In the genomic region with DNA sequence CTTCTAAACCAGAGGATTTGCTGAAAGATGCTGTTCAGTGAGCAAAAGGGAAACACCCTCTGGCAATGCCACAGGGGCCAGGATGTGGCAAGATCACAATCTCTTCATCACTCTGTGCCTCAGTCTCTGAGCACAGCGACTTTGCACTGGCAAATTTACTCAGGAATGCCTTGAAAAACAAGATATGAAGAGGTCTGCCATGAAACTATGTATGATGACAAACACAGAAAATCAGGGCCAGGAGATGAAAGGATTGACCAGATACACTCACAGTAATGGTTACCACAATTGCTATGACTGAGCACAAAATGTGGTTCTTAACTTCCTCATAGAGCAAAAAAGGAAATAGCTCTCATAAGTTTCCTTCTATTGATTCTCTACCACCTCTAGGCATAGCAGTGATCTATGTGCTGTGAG, we compare ENCODE assay signal across 9 cellular contexts. TPM values are rescaled to one million over a fixed set of nuclear protein-coding genes. Genes with fewer than 3 reads are reported as not detected.
DNase-seq lines count a peak whose midpoint lies in the region; ATAC-seq, FAIRE-seq and TF ChIP-seq lines count a peak whose summit lies in the region.
"Had no signal": no experiment of that assay in that cellular context is flagged by ENCODE, and none has a peak within 500 bp of the region (broad histone marks: within the 10 kb centered on the region; RNA-seq: fewer than 3 reads in every experiment).

No MANE protein-coding gene starts in this region.

- TF ChIP-seq POLR2A in thyroid gland (IDR thresholded peaks at IDR 0.05) = no peak

- no TSS peak for BruUV-seq in PC-3 (replicated peaks; lab: Mats Ljungman, UMichigan)

- peaks cover 58% of the 10 kb centered on the region for H3K4me1 Mint-ChIP-seq in activated naive CD4-positive, alpha-beta T cell treated with anti-CD3 and anti-CD28 coated beads for 36 hours (ENCODE audit: low read depth)

- no peak overlapping the region for H3K9ac ChIP-seq in PC-3 (ENCODE audit: low read length)
- H3K9ac ChIP-seq: KMS-11 had no signal

- DNase-seq in GM18507 (ENCODE audit: extremely low spot score, insufficient read length, low read depth) = no peak
- DNase-seq in PC-3 = peak; percentile 53
- peak; percentile 77 for DNase-seq in activated naive CD4-positive, alpha-beta T cell treated with anti-CD3 and anti-CD28 coated beads for 36 hours
- peak; percentile 24 to 28 for DNase-seq in stimulated activated CD4-positive, alpha-beta T cell treated with anti-CD3 and anti-CD28 coated beads, Interleukin-2, amount 100 ng/mL, for 48 hours
- no peak for DNase-seq in thyroid gland
- no peak for DNase-seq in urothelium cell line (ENCODE audit: low spot score)
- DNase-seq in GM19240 (ENCODE audit: insufficient read length, low spot score) = no peak

- H3K4me1 ChIP-seq in PC-3 (ENCODE audit: insufficient read depth, low read length) (peaks cover 20% of the 10 kb centered on the region), thyroid gland (peaks cover 0 to 8% of the 10 kb centered on the region in 2 donors)

- FAIRE-seq in GM18507 (lab: Jason Lieb, UNC) (peak; percentile 74), urothelium cell line (lab: Jason Lieb, UNC) (no peak)

- H3K9me2 ChIP-seq in PC-3 (replicated peaks; ENCODE audit: low read length) = no peaks in the 10 kb centered on the region

- H3K4me3 ChIP-seq in PC-3 (ENCODE audit: low read length) (no peak overlapping the region), thyroid gland (replicated peaks in 1 of 3) (no peak overlapping the region)

- H4K20me1 ChIP-seq in PC-3 (ENCODE audit: low read length) = no peaks in the 10 kb centered on the region

- H3K4me2 ChIP-seq in PC-3 (ENCODE audit: low read length) = no peak overlapping the region
- H3K4me2 ChIP-seq: KMS-11 had no signal

- 71 to 90% methylated on average over 1 of the region's 1 CpG for WGBS in thyroid gland, 2 donors

- CTCF ChIA-PET in PC-3 (lab: Charles Lee) = no interaction called here
- CTCF ChIA-PET in activated naive CD4-positive, alpha-beta T cell treated with anti-CD3 and anti-CD28 coated beads for 36 hours (lab: Charles Lee) = interaction anchor here (0.6 to 0.9 kb wide), 2 partner anchors 10 to 51 kb away, joined by 3 to 4 read pairs; no protein-coding TSS in a partner anchor

- peak overlapping the region; percentile 46 for H3K4me3 Mint-ChIP-seq in activated naive CD4-positive, alpha-beta T cell treated with anti-CD3 and anti-CD28 coated beads for 36 hours

- H2AFZ ChIP-seq in PC-3 (ENCODE audit: low read length) = no peak overlapping the region

- no peaks in the 10 kb centered on the region for H3K9me3 ChIP-seq in PC-3 (ENCODE audit: low read length)
- no peaks in the 10 kb centered on the region for H3K9me3 ChIP-seq in thyroid gland

- H3K36me3 ChIP-seq in PC-3 (ENCODE audit: low read depth, low read length) = peaks cover 5% of the 10 kb centered on the region; the same call in 1 of the 2 replicates
- H3K36me3 ChIP-seq in thyroid gland = no peaks in the 10 kb centered on the region

- ATAC-seq in HG02852 (IDR thresholded peaks at IDR 0.05; ENCODE audit: unreplicated experiment) = peak; percentile 77
- ATAC-seq in PC-3 = no peak

- H3K9me3 Mint-ChIP-seq in activated naive CD4-positive, alpha-beta T cell treated with anti-CD3 and anti-CD28 coated beads for 36 hours = no peaks in the 10 kb centered on the region

- no peaks in the 10 kb centered on the region for H3F3A ChIP-seq in PC-3 (ENCODE audit: low read length, unreplicated experiment)

- POLR2A ChIA-PET in PC-3 (lab: Charles Lee; ENCODE audit: unreplicated experiment) = interaction anchor here (0.6 kb wide), 2 partner anchors 44 to 311 kb away, joined by 3 to 4 read pairs; no protein-coding TSS in a partner anchor

- peaks cover 29% of the 10 kb centered on the region for H3K79me2 ChIP-seq in PC-3 (ENCODE audit: low read length)

- peak overlapping the region; percentile 34 for H3K27ac ChIP-seq in PC-3 (ENCODE audit: low read length)
- no peak overlapping the region for H3K27ac ChIP-seq in thyroid gland
- H3K27ac ChIP-seq: KMS-11 had no signal

- H3K27me3 ChIP-seq in PC-3 (ENCODE audit: low read length) (no peaks in the 10 kb centered on the region), thyroid gland (no peaks in the 10 kb centered on the region)

- TF ChIP-seq CTCF in PC-3 (conservative IDR thresholded peaks at IDR 0.05; ENCODE audit: low read depth, low read length) (no peak), thyroid gland (IDR thresholded peaks at IDR 0.05) (no peak)

- peaks cover 8% of the 10 kb centered on the region for H3K36me3 Mint-ChIP-seq in activated naive CD4-positive, alpha-beta T cell treated with anti-CD3 and anti-CD28 coated beads for 36 hours (ENCODE audit: low read depth)

- peak overlapping the region; percentile 87 for H3K27ac Mint-ChIP-seq in activated naive CD4-positive, alpha-beta T cell treated with anti-CD3 and anti-CD28 coated beads for 36 hours

- intact Hi-C loops in PC-3 (cut with micrococcal nuclease) = loop anchor here (10.0 kb wide), 1 partner anchor 362 kb away; a partner anchor contains a TSS
- intact Hi-C loops in activated naive CD4-positive, alpha-beta T cell treated with anti-CD3 and anti-CD28 coated beads for 36 hours (cut with micrococcal nuclease) = loop anchor here (5.0 to 10.0 kb wide), 3 partner anchors 552 to 1348 kb away; a partner anchor contains a TSS
- intact Hi-C loops in thyroid gland (cut with DNase I) = loop anchor here (10.0 kb wide), 1 partner anchor 72 kb away; a partner anchor contains a TSS

- no peaks in the 10 kb centered on the region for H3K27me3 Mint-ChIP-seq in activated naive CD4-positive, alpha-beta T cell treated with anti-CD3 and anti-CD28 coated beads for 36 hours (ENCODE audit: low read depth)

RNA-seq across cellular contexts. Expression of a gene that starts 5.8 kb away (rescaled TPM):
- total RNA-seq in PC-3 (2014; rRNA removed) (17.0 and 20.2 TPM in 2 replicates), thyroid gland (10 to 100 TPM; 14.4 to 28.5 (median 26.1) TPM)
- 10 to 100 TPM; 10.9 to 13.2 TPM for total RNA-seq in activated naive CD4-positive, alpha-beta T cell treated with anti-CD3 and anti-CD28 coated beads for 36 hours

RNA-seq across cellular contexts. Expression of a gene that starts 6.0 kb away (rescaled TPM):
- total RNA-seq in PC-3 (2014; rRNA removed) = 29.4 and 30.6 TPM in 2 replicates
- 10 to 100 TPM; 14.9 to 17.7 TPM for total RNA-seq in activated naive CD4-positive, alpha-beta T cell treated with anti-CD3 and anti-CD28 coated beads for 36 hours
- total RNA-seq in thyroid gland = 10 to 100 TPM; 29.3 to 39.2 (median 34.8) TPM

Comparison
In these comparisons a context has a peak if more than half of its experiments do, and no peak if none do; other contexts are left out.
1. DNase-seq: peak in PC-3 (single experiment), activated naive CD4-positive, alpha-beta T cell treated with anti-CD3 and anti-CD28 coated beads for 36 hours (single experiment) and stimulated activated CD4-positive, alpha-beta T cell treated with anti-CD3 and anti-CD28 coated beads, Interleukin-2, amount 100 ng/mL, for 48 hours (2 of 2); none in GM18507 (single experiment), thyroid gland (0 of 2), urothelium cell line (single experiment) and GM19240 (single experiment).